Comparison of ENCODE assay signal across 21 cellular contexts in the genomic region with DNA sequence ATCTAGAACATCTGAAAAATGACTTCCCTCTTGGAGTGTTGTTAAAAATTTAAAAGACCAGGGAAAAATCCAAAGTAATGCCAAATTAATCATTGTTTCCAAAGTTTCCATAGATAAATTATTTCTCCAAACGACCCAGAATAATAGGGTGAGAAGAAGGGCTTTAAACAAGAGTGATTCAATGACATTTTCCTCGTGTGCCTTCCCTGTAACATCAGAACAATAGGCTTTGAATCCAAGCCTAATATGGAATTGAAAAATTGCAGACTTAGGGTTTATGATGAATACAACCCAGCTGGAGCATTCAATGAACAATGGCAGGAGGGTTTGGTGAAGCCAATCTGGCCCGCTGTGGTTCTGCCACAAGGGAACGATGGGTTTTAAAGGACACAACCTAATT.
"Had no signal": no experiment of that assay in that cellular context is flagged by ENCODE, and none has a peak within 500 bp of the region (broad histone marks: within the 10 kb centered on the region; RNA-seq: fewer than 3 reads in every experiment).

No MANE protein-coding gene starts in this region.

- ATAC-seq: gastrocnemius medialis; heart right ventricle; naive thymus-derived CD4-positive, alpha-beta T cell; right lobe of liver; stimulated activated naive B cell treated with anti-CD40 and anti-IgM and Interleukin-4, amounts not matched to agents 10 μg/mL and 1 μg/mL and 100 μg/mL, for 72 hours; stimulated activated naive CD8-positive, alpha-beta T cell treated with anti-CD3 and anti-CD28 coated beads, Interleukin-15, amount 100 ng/mL, for 72 hours; upper lobe of right lung had no signal

- H3K4me1 ChIP-seq: gastrocnemius medialis, heart right ventricle, psoas muscle, right lobe of liver, spleen, testis, tibial nerve, upper lobe of right lung, vagina had no signal

- H3K9me3 ChIP-seq: gastrocnemius medialis, heart right ventricle, psoas muscle, right lobe of liver, spleen, testis, tibial nerve, upper lobe of right lung, vagina had no signal

- H3K4me3 ChIP-seq: coronary artery, gastrocnemius medialis, heart right ventricle, psoas muscle, right lobe of liver, spleen, testis, tibial nerve, upper lobe of right lung, vagina had no signal

- FAIRE-seq: islet of Langerhans had no signal

- H3K27ac ChIP-seq: coronary artery, gastrocnemius medialis, heart right ventricle, psoas muscle, right lobe of liver, spleen, testis, tibial nerve, upper lobe of right lung, vagina had no signal

- H3K27me3 ChIP-seq: gastrocnemius medialis, right lobe of liver, testis, tibial nerve, upper lobe of right lung, vagina had no signal

- DNase-seq: gastrocnemius medialis; heart right ventricle; hypothalamus; kidney glomerular epithelial cell; naive thymus-derived CD4-positive, alpha-beta T cell; nephron progenitor cell; psoas muscle; retina; right lobe of liver; spleen; stimulated activated CD4-positive, alpha-beta T cell treated with anti-CD3 and anti-CD28 coated beads, Interleukin-15, amount 100 ng/mL, for 24 hours; stimulated activated CD4-positive, alpha-beta T cell treated with anti-CD3 and anti-CD28 coated beads, Interleukin-1b, Interleukin-23, amount 100 ng/mL, for 48 hours; stimulated activated CD4-positive, alpha-beta T cell treated with anti-CD3 and anti-CD28 coated beads, Interleukin-4, amount 100 ng/mL, for 4 hours; stimulated activated naive B cell treated with anti-CD40 and anti-IgM and Interleukin-4, amounts not matched to agents 10 μg/mL and 1 μg/mL and 100 μg/mL, for 72 hours; stimulated activated naive CD8-positive, alpha-beta T cell treated with anti-CD3 and anti-CD28 coated beads, Interleukin-15, amount 100 ng/mL, for 72 hours; testis; upper lobe of right lung had no signal

- H3K36me3 ChIP-seq: gastrocnemius medialis, heart right ventricle, right lobe of liver, spleen, tibial nerve, upper lobe of right lung, vagina had no signal
